13 cellular contexts compared by ENCODE assay signal in genomic region chrX:46375831-46376230, GRCh38.
DNase-seq lines count a peak whose midpoint lies in the region; ATAC-seq and TF ChIP-seq lines count a peak whose summit lies in the region.
"Had no signal": no experiment of that assay in that cellular context is flagged by ENCODE, and none has a peak within 500 bp of the region (broad histone marks: within the 10 kb centered on the region; RNA-seq: fewer than 3 reads in every experiment).

No MANE protein-coding gene starts in this region.

- TF ChIP-seq CTCF in GM23338 (conservative IDR thresholded peaks at IDR 0.05; ENCODE audit: low read depth in 2 of 2) (no peak), PC-3 (conservative IDR thresholded peaks at IDR 0.05; ENCODE audit: low read depth, low read length) (no peak), chondrocyte (IDR thresholded peaks at IDR 0.05) (no peak), parathyroid adenoma (IDR thresholded peaks at IDR 0.05) (no peak)

- H3K9ac ChIP-seq in PC-3 (ENCODE audit: low read length) (peak overlapping the region; percentile 18; the same call in 1 of the 2 replicates), parathyroid adenoma (no peak overlapping the region)
- H3K9ac ChIP-seq: BLaER1 had no signal

- H3K27ac ChIP-seq in GM23338 (ENCODE audit: low read depth) (0 out of 2 replicates have a peak overlapping the region, but pooled peaks have one; percentile 45), PC-3 (ENCODE audit: low read length) (peak overlapping the region; percentile 79), parathyroid adenoma (no peak overlapping the region)
- H3K27ac ChIP-seq: BLaER1, SJSA1 had no signal

- H3K4me3 Mint-ChIP-seq in GM23338 (no peak overlapping the region), chondrocyte (ENCODE audit: unreplicated experiment) (no peak overlapping the region)
- H3K4me3 Mint-ChIP-seq: CD8-positive, alpha-beta memory T cell had no signal

- no peak overlapping the region for H3K4me2 ChIP-seq in GM23338
- peak overlapping the region; percentile 57 for H3K4me2 ChIP-seq in PC-3 (ENCODE audit: low read length)
- no peak overlapping the region for H3K4me2 ChIP-seq in parathyroid adenoma (ENCODE audit: low read length)
- H3K4me2 ChIP-seq: BLaER1 had no signal

- H3K27me3 Mint-ChIP-seq in GM23338 (ENCODE audit: insufficient read depth, low read depth, poor library complexity) (no peaks in the 10 kb centered on the region), chondrocyte (ENCODE audit: low read depth) (no peaks in the 10 kb centered on the region)

- peak overlapping the region; percentile 71 for H3K27ac Mint-ChIP-seq in GM23338
- H3K27ac Mint-ChIP-seq in chondrocyte (ENCODE audit: unreplicated experiment) = peak overlapping the region; percentile 13

- H3K4me3 ChIP-seq in GM23338 (no peak overlapping the region), PC-3 (ENCODE audit: low read length) (no peak overlapping the region), parathyroid adenoma (ENCODE audit: low read depth, low read length) (no peak overlapping the region)
- H3K4me3 ChIP-seq: BLaER1, SJSA1 had no signal

- H3K4me1 ChIP-seq in GM23338 (ENCODE audit: insufficient read depth) = peaks cover 10% of the 10 kb centered on the region; the same call in 1 of the 2 replicates
- H3K4me1 ChIP-seq in PC-3 (ENCODE audit: insufficient read depth, low read length) = peaks cover 26% of the 10 kb centered on the region
- no peaks in the 10 kb centered on the region for H3K4me1 ChIP-seq in parathyroid adenoma

- intact Hi-C loops in PC-3 (cut with micrococcal nuclease) = loop anchor here (1.0 to 10.0 kb wide), 5 partner anchors 49 to 552 kb away; no protein-coding TSS in a partner anchor

- H3K36me3 Mint-ChIP-seq in GM23338 (ENCODE audit: low read depth) (peaks cover 4% of the 10 kb centered on the region; the same call in 1 of the 3 replicates), chondrocyte (ENCODE audit: low read depth) (no peaks in the 10 kb centered on the region)
- H3K36me3 Mint-ChIP-seq: CD8-positive, alpha-beta memory T cell had no signal

- no peaks in the 10 kb centered on the region for H3F3A ChIP-seq in GM23338 (replicated peaks; ENCODE audit: low read depth)
- H3F3A ChIP-seq in PC-3 (ENCODE audit: low read length, unreplicated experiment) = peaks cover 9% of the 10 kb centered on the region

- peaks cover 7% of the 10 kb centered on the region; the same call in 2 of the 3 replicates for H3K9me3 Mint-ChIP-seq in GM23338
- H3K9me3 Mint-ChIP-seq in chondrocyte (ENCODE audit: low read depth) = no peaks in the 10 kb centered on the region
- H3K9me3 Mint-ChIP-seq: CD8-positive, alpha-beta memory T cell had no signal

- POLR2A ChIA-PET in PC-3 (lab: Charles Lee; ENCODE audit: unreplicated experiment) = interaction anchor here (0.6 to 1.2 kb wide), 4 partner anchors 49 to 574 kb away, joined by 3 to 13 read pairs (median 6); no protein-coding TSS in a partner anchor

- no peaks in the 10 kb centered on the region for H3K36me3 ChIP-seq in GM23338 (ENCODE audit: insufficient read depth)
- no peaks in the 10 kb centered on the region for H3K36me3 ChIP-seq in PC-3 (ENCODE audit: low read depth, low read length)
- no peaks in the 10 kb centered on the region for H3K36me3 ChIP-seq in parathyroid adenoma (ENCODE audit: control insufficient read depth, insufficient read depth, low read length)
- H3K36me3 ChIP-seq: BLaER1, SJSA1 had no signal

- CTCF ChIA-PET in PC-3 (lab: Charles Lee) = interaction anchor here (0.5 to 2.2 kb wide), 14 partner anchors 11 to 604 kb away, joined by 3 to 16 read pairs (median 4); no protein-coding TSS in a partner anchor

- H4K20me1 ChIP-seq in GM23338 (replicated peaks; ENCODE audit: insufficient read depth) (no peaks in the 10 kb centered on the region), PC-3 (ENCODE audit: low read length) (no peaks in the 10 kb centered on the region)
- H4K20me1 ChIP-seq: BLaER1 had no signal

- H3K4me1 Mint-ChIP-seq in GM23338 = peaks cover 8% of the 10 kb centered on the region; the same call in 2 of the 3 replicates
- H3K4me1 Mint-ChIP-seq in chondrocyte (ENCODE audit: low read depth) = peaks cover 20% of the 10 kb centered on the region
- H3K4me1 Mint-ChIP-seq: CD8-positive, alpha-beta memory T cell had no signal

- BruUV-seq in PC-3 (replicated peaks; lab: Mats Ljungman, UMichigan) = no TSS peak

- H3K9me3 ChIP-seq in PC-3 (ENCODE audit: low read length) (no peaks in the 10 kb centered on the region), parathyroid adenoma (ENCODE audit: control insufficient read depth, low read length) (no peaks in the 10 kb centered on the region)
- H3K9me3 ChIP-seq: SJSA1 had no signal

- H3K79me2 ChIP-seq in GM23338 (replicated peaks; ENCODE audit: insufficient read depth) (no peaks in the 10 kb centered on the region), PC-3 (ENCODE audit: low read length) (no peaks in the 10 kb centered on the region), parathyroid adenoma (no peaks in the 10 kb centered on the region)

- H3K27me3 ChIP-seq in GM23338 (ENCODE audit: insufficient read depth) (no peaks in the 10 kb centered on the region), PC-3 (ENCODE audit: low read length) (no peaks in the 10 kb centered on the region), parathyroid adenoma (ENCODE audit: control insufficient read depth, insufficient read depth, low read length) (no peaks in the 10 kb centered on the region)
- H3K27me3 ChIP-seq: BLaER1, SJSA1 had no signal

- ATAC-seq in GM23338 (no peak), PC-3 (peak; percentile 22; the same call in 1 of the 2 replicates)

- H2AFZ ChIP-seq in GM23338 = no peak overlapping the region
- H2AFZ ChIP-seq in PC-3 (ENCODE audit: low read length) = no peak overlapping the region
- peak overlapping the region; percentile 7 for H2AFZ ChIP-seq in parathyroid adenoma

- DNase-seq in GM23338 (ENCODE audit: low spot score) (no peak), PC-3 (peak; percentile 78), chondrocyte (ENCODE audit: low spot score) (no peak), NCI-H748 (lab: John Stamatoyannopoulos, UW; ENCODE audit: unreplicated experiment) (no peak), HPDE6-E6E7 (ENCODE audit: extremely low spot score) (no peak), NAMALWA (ENCODE audit: low spot score) (no peak)
- DNase-seq: CD8-positive, alpha-beta memory T cell; NCI-H1417 treated with DMSO at 0.1 percent for 48 hours; NCI-H510A treated with DMSO at 0.1 percent for 48 hours; RPMI8226 had no signal

- H3K9me2 ChIP-seq in GM23338 (ENCODE audit: insufficient read depth) (no peaks in the 10 kb centered on the region), PC-3 (replicated peaks; ENCODE audit: low read length) (no peaks in the 10 kb centered on the region)

TF ChIP-seq in GM23338, 12 proteins besides CTCF, POLR2A, EP300 and RAD21 (continues in another document):
- TF ChIP-seq POLR2AphosphoS5 (IDR thresholded peaks at IDR 0.05; ENCODE audit: low read depth) (no peak), ZNF331 (CRISPR knock-in tag; IDR thresholded peaks at IDR 0.05; ENCODE audit: low read depth) (no peak), CREB1 (CRISPR knock-in tag; IDR thresholded peaks at IDR 0.05; ENCODE audit: low read depth) (no peak), EZH2 (IDR thresholded peaks at IDR 0.05; ENCODE audit: low read depth, unreplicated experiment) (no peak)
